24 cellular contexts compared by ENCODE assay signal in the genomic region with DNA sequence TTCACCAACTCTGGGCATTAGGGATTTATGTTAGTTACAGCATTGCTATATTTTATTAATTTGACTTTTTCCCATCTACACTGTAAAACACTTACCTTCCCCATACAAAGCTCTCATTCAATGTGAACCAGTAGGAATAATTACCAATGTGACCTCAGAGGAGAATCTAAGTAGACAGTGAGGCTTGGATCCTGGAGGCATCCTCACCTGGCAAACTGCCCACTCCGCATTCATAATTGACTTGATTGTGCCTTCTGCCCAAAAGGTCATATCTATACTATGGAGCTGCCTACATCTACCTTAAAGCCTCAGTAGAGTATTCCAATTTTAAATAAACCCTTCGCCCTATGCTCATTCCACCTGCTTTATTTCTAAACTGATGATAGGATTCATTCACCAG. TPM values are rescaled to one million over a fixed set of nuclear protein-coding genes. Genes with fewer than 3 reads are reported as not detected.
"Had no signal": no experiment of that assay in that cellular context is flagged by ENCODE, and none has a peak within 500 bp of the region (broad histone marks: within the 10 kb centered on the region; RNA-seq: fewer than 3 reads in every experiment).

No MANE protein-coding gene starts in this region.

- H3K4me3 ChIP-seq: cardiac muscle cell had no signal

- ATAC-seq: activated CD4-positive, alpha-beta T cell treated with anti-CD3 and anti-CD28 coated beads for 36 hours; activated T-helper 17 cell treated with anti-CD3 and anti-CD28 coated beads, Interleukin-2, amount 50 U/mL, for 72 hours; PC-3 had no signal

- H3K36me3 ChIP-seq: brain microvascular endothelial cell, cardiac muscle cell, WERI-Rb-1 had no signal

- H3K27me3 ChIP-seq: brain microvascular endothelial cell, cardiac muscle cell had no signal

- H3K27ac ChIP-seq: brain microvascular endothelial cell, cardiac muscle cell, WERI-Rb-1 had no signal

- DNase-seq: activated CD4-positive, alpha-beta memory T cell treated with anti-CD3 and anti-CD28 coated beads, Interleukin-2, amount 10 ng/mL, durations not matched to agents 7 days and 5 days; activated CD4-positive, alpha-beta T cell treated with anti-CD3 and anti-CD28 coated beads for 36 hours; activated CD4-positive, alpha-beta T cell treated with anti-CD3 and anti-CD28 coated beads, Interleukin-2, amount 50 U/mL, for 1 hour; activated gamma-delta T cell; activated naive CD4-positive, alpha-beta T cell treated with anti-CD3 and anti-CD28 coated beads for 36 hours; activated T-cell treated with anti-CD3 and anti-CD28 coated beads for 4 hours; activated T-cell treated with anti-CD3 and anti-CD28 coated beads, Interleukin-2, amount 50 U/mL, for 48 hours; brain microvascular endothelial cell; Kasumi-1; KBM-7; NCI-H1105 treated with DMSO at 0.1 percent for 48 hours; NCI-H1436 treated with DMSO at 0.1 percent for 48 hours; NCI-H1930; NCI-H226; NCI-H510A treated with DMSO at 0.1 percent for 48 hours; NCI-H774; PC-3; SHP77 treated with DMSO at 0.1 percent for 48 hours; T-helper 1 cell; WERI-Rb-1 had no signal

RNA-seq across cellular contexts. Expression of a gene that starts 45.4 kb away (rescaled TPM):
- total RNA-seq: activated CD4-positive, alpha-beta memory T cell treated with anti-CD3 and anti-CD28 coated beads, Interleukin-2, amount 10 ng/mL, durations not matched to agents 7 days and 5 days; activated CD4-positive, alpha-beta T cell treated with anti-CD3 and anti-CD28 coated beads for 36 hours; activated CD8-positive, alpha-beta memory T cell treated with anti-CD3 and anti-CD28 coated beads for 36 hours; activated naive CD4-positive, alpha-beta T cell treated with anti-CD3 and anti-CD28 coated beads for 36 hours; activated T-helper 17 cell treated with anti-CD3 and anti-CD28 coated beads, Interleukin-2, amount 50 U/mL, for 72 hours; T-helper 2 cell treated with Interferon-gamma antibody and Interleukin-4, amounts not matched to agents 100 ng/mL and 5 ng/mL, for 36 hours had no signal
- polyA plus RNA-seq: cardiac muscle cell had no signal
